ENCODE assay signal across 8 cellular contexts in genomic region chr1:212432163-212432705, GRCh38. TPM values are rescaled to one million over a fixed set of nuclear protein-coding genes. Genes with fewer than 3 reads are reported as not detected.
DNase-seq lines count a peak whose midpoint lies in the region; ATAC-seq, FAIRE-seq and TF ChIP-seq lines count a peak whose summit lies in the region.

No MANE protein-coding gene starts in this region.

- H3K9ac ChIP-seq in K562 (ENCODE audit: insufficient read depth in 1 of 2, low read depth in 2 of 2, low read length in 2 of 2) = peak overlapping the region; percentile 75 to 95

- in situ Hi-C loops in K562 (cut with MboI) = no loop called here

- peak overlapping the region; percentile 78 for H3K4me2 ChIP-seq in K562 (ENCODE audit: insufficient read depth, low read length)

- H3K4me3 ChIP-seq in K562 (peak overlapping the region; percentile 74), aorta (ENCODE audit: low read length in 2 of 2) (peak overlapping the region; percentile 78 to 94)

- peak; percentile 42 for FAIRE-seq in K562 (lab: Jason Lieb, UNC)

- H3K27ac Mint-ChIP-seq in memory B cell = peak overlapping the region; percentile 38

- H3K27me3 ChIP-seq in K562 (ENCODE audit: control insufficient read depth in 2 of 2, insufficient read depth in 2 of 2, low read length in 2 of 2) (no peaks in the 10 kb centered on the region), aorta (ENCODE audit: control insufficient read depth in 1 of 2, insufficient read depth in 2 of 2, low read length in 1 of 2) (no peaks in the 10 kb centered on the region)

- H3K36me3 ChIP-seq in K562 (ENCODE audit: control insufficient read depth, insufficient read depth, low read length) (peaks cover 9% of the 10 kb centered on the region; the same call in 1 of the 3 replicates), aorta (ENCODE audit: control insufficient read depth in 1 of 2, insufficient read depth in 2 of 2, low read length in 1 of 2) (no peaks in the 10 kb centered on the region)

- DNase-seq in Right ventricle myocardium superior (no peak), Right ventricle myocardium inferior (ENCODE audit: missing footprints) (no peak), K562 (ENCODE audit: extremely low read depth in 1 of 4, low spot score in 3 of 4) (peak in 2 of 4 experiments; percentile 50 to 52), memory B cell (ENCODE audit: low spot score in 2 of 2) (no peak), aorta (no peak), NCI-H2196 treated with DMSO at 0.1 percent for 48 hours (lab: John Stamatoyannopoulos, UW; ENCODE audit: unreplicated experiment) (no peak), NCI-H446 treated with DMSO at 0.1 percent for 48 hours (lab: John Stamatoyannopoulos, UW) (no peak)

- peak overlapping the region; percentile 74 for H3K4me3 Mint-ChIP-seq in memory B cell

- peaks cover 2% of the 10 kb centered on the region for H3K36me3 Mint-ChIP-seq in memory B cell

- peak; percentile 11 for ATAC-seq in Right ventricle myocardium superior (ENCODE audit: poor library complexity)
- no peak for ATAC-seq in Right ventricle myocardium inferior
- peak; percentile 14 for ATAC-seq in K562
- ATAC-seq in memory B cell (ENCODE audit: low read depth) = no peak
- no peak for ATAC-seq in aorta (ENCODE audit: low FRiP score)
- no peak for ATAC-seq in GM21528 (IDR thresholded peaks at IDR 0.05; ENCODE audit: low FRiP score, unreplicated experiment)

- TF ChIP-seq POLR2A in K562 (conservative IDR thresholded peaks at IDR 0.05) = no peak

- no peak for TF ChIP-seq CTCF in K562 (IDR thresholded peaks at IDR 0.05 in 2 of 3, conservative IDR thresholded peaks at IDR 0.05 in 1 of 3; ENCODE audit: insufficient read depth in 2 of 3, low read depth in 1 of 3, low read length in 3 of 3)

- peaks cover 38% of the 10 kb centered on the region for H3K79me2 ChIP-seq in K562 (ENCODE audit: control insufficient read depth, insufficient read depth, low read length)

- H2AFZ ChIP-seq in K562 (ENCODE audit: low read depth, low read length) = peak overlapping the region; percentile 93

- peaks cover 10% of the 10 kb centered on the region for H4K20me1 ChIP-seq in K562 (replicated peaks; ENCODE audit: control insufficient read depth, insufficient read depth, low read length)

- H3K9me3 ChIP-seq in K562 (replicated peaks; ENCODE audit: control insufficient read depth, insufficient read depth, low read depth, low read length) (no peaks in the 10 kb centered on the region), aorta (ENCODE audit: control insufficient read depth, low read length) (no peaks in the 10 kb centered on the region)

- intact Hi-C loops in Right ventricle myocardium superior (cut with DNase I) = no loop called here
- intact Hi-C loops in Right ventricle myocardium inferior (cut with DNase I) = loop anchor here (2.0 kb wide), 1 partner anchor 19 kb away; no protein-coding TSS in a partner anchor
- intact Hi-C loops in K562 (cut with micrococcal nuclease) = loop anchor here (2.0 kb wide), 1 partner anchor 17 kb away; the partner anchor contains the start of gene PACC1
- intact Hi-C loops in aorta (cut with DNase I) = loop anchor here in 1 of 2 donors (2.0 kb wide), 1 partner anchor 21 kb away; no protein-coding TSS in a partner anchor

- WGBS in K562 (ENCODE audit: insufficient coverage, low coverage, missing lambda C conversion rate) = 30% methylated on average over 9 of the region's 9 CpGs
- WGBS in aorta, 2 donors = 35 to 38% methylated on average over 8 to 9 of the region's 9 CpGs

- no peak for TF ChIP-seq EP300 in K562 (IDR thresholded peaks at IDR 0.05; ENCODE audit: low read length)

- no peaks in the 10 kb centered on the region for H3K9me1 ChIP-seq in K562 (ENCODE audit: control insufficient read depth, insufficient read depth, low read length)

- BruUV-seq in K562 (replicated peaks; lab: Mats Ljungman, UMichigan) = TSS peak; percentile 97

- POLR2A ChIA-PET in K562 (lab: Yijun Ruan, JAX) = interaction anchor here (0.5 to 1.5 kb wide), 8 partner anchors 10 to 792 kb away, joined by 3 to 8 read pairs (median 4); partner anchors contain the start of genes ATF3, DTL, INTS7 and PACC1

- no peaks in the 10 kb centered on the region for H3K27me3 Mint-ChIP-seq in memory B cell

- CTCF ChIA-PET in K562 (lab: Yijun Ruan, JAX; ENCODE audit: low intra/inter-chr PET ratio) = interaction anchor here (1.1 kb wide), 1 partner anchor 17 kb away, joined by 3 read pairs; no protein-coding TSS in a partner anchor

- peak overlapping the region; percentile 66 for H3K27ac ChIP-seq in K562 (ENCODE audit: extremely low read depth, low read depth, low read length)
- peak overlapping the region in 1 of 2 donors; percentile 75 for H3K27ac ChIP-seq in aorta (ENCODE audit: low read depth in 1 of 2, low read length in 2 of 2)

- H3K9me3 Mint-ChIP-seq in memory B cell = no peaks in the 10 kb centered on the region

- H3K4me1 ChIP-seq in K562 (replicated peaks in 1 of 2; ENCODE audit: control insufficient read depth in 2 of 2, insufficient read depth in 2 of 2, low read length in 2 of 2) (peaks cover 29 to 48% of the 10 kb centered on the region in 2 experiments), aorta (ENCODE audit: control insufficient read depth in 1 of 2, insufficient read depth in 2 of 2, low read length in 2 of 2) (peaks cover 4% of the 10 kb centered on the region in 2 donors)

- 0 out of 4 replicates have a peak, but pooled peaks of 1 of the 2 experiments have one; percentile 18 for TF ChIP-seq RAD21 in K562 (CRISPR knock-in tag; conservative IDR thresholded peaks at IDR 0.05 in 1 of 2, IDR thresholded peaks at IDR 0.05 in 1 of 2)

- peaks cover 16% of the 10 kb centered on the region for H3K4me1 Mint-ChIP-seq in memory B cell

TF ChIP-seq in K562, 482 proteins besides CTCF, POLR2A, EP300 and RAD21 (continues in another document):
- TF ChIP-seq DPF2 (IDR thresholded peaks at IDR 0.05) (peak; percentile 34; the same call in 1 of the 2 replicates), ARID3A (IDR thresholded peaks at IDR 0.05; ENCODE audit: borderline replicate concordance, low read depth, low read length) (no peak), ZNF217 (CRISPR knock-in tag; IDR thresholded peaks at IDR 0.05) (no peak), SAFB2 (IDR thresholded peaks at IDR 0.05; ENCODE audit: borderline replicate concordance, low read depth, low read length, severe bottlenecking) (no peak)

RNA-seq across cellular contexts. Expression of gene NENF, which starts 0.5 kb away (rescaled TPM):
- total RNA-seq in Right ventricle myocardium superior (106 TPM), Right ventricle myocardium inferior (119 TPM), K562 (2014; rRNA removed) (97.3 and 100 TPM in 2 replicates), K562 (2014; rRNA removed; fragmentation: Illumina TruSeq; extraction: Trizol) (62.9 and 72.8 TPM in 2 replicates), K562 (2015; rRNA removed; fragmentation: Illumina TruSeq; extraction: Trizol) (51.0 and 55.1 TPM in 2 replicates), K562 (2021) (74.0 and 74.4 TPM in 2 replicates), aorta (10 to 100 TPM; 67.9 to 91.5 TPM)
- total RNA-seq in K562 (2011; cell fraction: chromatin; rRNA removed; ENCODE audit: low replicate concordance) = 18.4 and 30.9 TPM in 2 replicates
- total RNA-seq in K562 (2011; cell fraction: nucleolus; rRNA removed) = 52.2 and 53.7 TPM in 2 replicates
- total RNA-seq in K562 (2011; cell fraction: nucleoplasm; rRNA removed) = 47.9 and 75.6 TPM in 2 replicates
- polyA plus RNA-seq in K562 (2011; rRNA removed) (87.6 and 92.4 TPM in 2 replicates), K562 (2014; fragmentation: Illumina TruSeq; extraction: Trizol) (53.4 and 59.9 TPM in 2 replicates), K562 (2014; fragmentation: Nextera tagmentation; extraction: Ambion mirVana) (10 to 100 TPM in 1 of 2 experiments, 1 to 10 TPM in 1; 6.1 to 11.4 TPM), K562 (2014; rRNA removed) (89.2 and 95.7 TPM in 2 replicates), aorta (100 to 1,000 TPM; 122 to 148 TPM)
- polyA plus RNA-seq in K562 (2011; cell fraction: cytosol; rRNA removed) = 66.7 and 98.8 TPM in 2 replicates
- polyA plus RNA-seq in K562 (2011; cell fraction: nucleus; rRNA removed) = 32.2 and 37.6 TPM in 2 replicates
- polyA plus RNA-seq in K562 (2012) = 70.5 and 73.8 TPM in 2 replicates
- polyA minus RNA-seq in K562 (2011; rRNA and poly(A)+ RNA removed) = 20.8 and 22.7 TPM in 2 replicates
- 15.7 and 18.1 TPM in 2 replicates for polyA minus RNA-seq in K562 (2011; cell fraction: cytosol; rRNA and poly(A)+ RNA removed)
- 4.0 and 9.8 TPM in 2 replicates for polyA minus RNA-seq in K562 (2011; cell fraction: nucleus; rRNA and poly(A)+ RNA removed)

RNA-seq across cellular contexts. Expression of gene PACC1, which starts 17.5 kb away (rescaled TPM):
- total RNA-seq in Right ventricle myocardium superior (2.2 TPM), Right ventricle myocardium inferior (3.4 TPM), K562 (2014; rRNA removed) (10.2 and 19.9 TPM in 2 replicates), K562 (2014; rRNA removed; fragmentation: Illumina TruSeq; extraction: Trizol) (17.7 and 19.3 TPM in 2 replicates), K562 (2015; rRNA removed; fragmentation: Illumina TruSeq; extraction: Trizol) (16.4 and 17.9 TPM in 2 replicates), K562 (2021) (14.7 and 18.1 TPM in 2 replicates), aorta (1 to 10 TPM; 5.3 to 7.5 TPM)
- 20.1 and 37.7 TPM in 2 replicates for total RNA-seq in K562 (2011; cell fraction: chromatin; rRNA removed; ENCODE audit: low replicate concordance)
- 34.2 and 37.6 TPM in 2 replicates for total RNA-seq in K562 (2011; cell fraction: nucleolus; rRNA removed)
- 23.3 and 27.4 TPM in 2 replicates for total RNA-seq in K562 (2011; cell fraction: nucleoplasm; rRNA removed)
- polyA plus RNA-seq in K562 (2011; rRNA removed) (17.3 and 22.0 TPM in 2 replicates), K562 (2014; fragmentation: Illumina TruSeq; extraction: Trizol) (13.1 and 14.9 TPM in 2 replicates), K562 (2014; fragmentation: Nextera tagmentation; extraction: Ambion mirVana) (10 to 100 TPM in 1 of 2 experiments, 1 to 10 TPM in 1; 7.1 to 10.6 TPM), K562 (2014; rRNA removed) (14.3 and 15.3 TPM in 2 replicates), aorta (1 to 10 TPM; 2.8 to 4.4 TPM)
- 23.6 and 25.5 TPM in 2 replicates for polyA plus RNA-seq in K562 (2011; cell fraction: cytosol; rRNA removed)
- polyA plus RNA-seq in K562 (2011; cell fraction: nucleus; rRNA removed) = 22.9 and 24.1 TPM in 2 replicates
- polyA plus RNA-seq in K562 (2012) = 7.3 and 12.3 TPM in 2 replicates
- polyA minus RNA-seq in K562 (2011; rRNA and poly(A)+ RNA removed) = 21.0 and 27.3 TPM in 2 replicates
- 19.5 and 19.6 TPM in 2 replicates for polyA minus RNA-seq in K562 (2011; cell fraction: cytosol; rRNA and poly(A)+ RNA removed)
- polyA minus RNA-seq in K562 (2011; cell fraction: nucleus; rRNA and poly(A)+ RNA removed) = 23.6 and 30.5 TPM in 2 replicates

Comparison
In these comparisons a context has a peak if more than half of its experiments do, and no peak if none do; other contexts are left out.
1. ATAC-seq: peak in Right ventricle myocardium superior (single experiment) and K562 (single experiment); none in Right ventricle myocardium inferior (single experiment), memory B cell (single experiment), aorta (single experiment) and GM21528 (single experiment).